8 cellular contexts compared by ENCODE assay signal in the genomic region with DNA sequence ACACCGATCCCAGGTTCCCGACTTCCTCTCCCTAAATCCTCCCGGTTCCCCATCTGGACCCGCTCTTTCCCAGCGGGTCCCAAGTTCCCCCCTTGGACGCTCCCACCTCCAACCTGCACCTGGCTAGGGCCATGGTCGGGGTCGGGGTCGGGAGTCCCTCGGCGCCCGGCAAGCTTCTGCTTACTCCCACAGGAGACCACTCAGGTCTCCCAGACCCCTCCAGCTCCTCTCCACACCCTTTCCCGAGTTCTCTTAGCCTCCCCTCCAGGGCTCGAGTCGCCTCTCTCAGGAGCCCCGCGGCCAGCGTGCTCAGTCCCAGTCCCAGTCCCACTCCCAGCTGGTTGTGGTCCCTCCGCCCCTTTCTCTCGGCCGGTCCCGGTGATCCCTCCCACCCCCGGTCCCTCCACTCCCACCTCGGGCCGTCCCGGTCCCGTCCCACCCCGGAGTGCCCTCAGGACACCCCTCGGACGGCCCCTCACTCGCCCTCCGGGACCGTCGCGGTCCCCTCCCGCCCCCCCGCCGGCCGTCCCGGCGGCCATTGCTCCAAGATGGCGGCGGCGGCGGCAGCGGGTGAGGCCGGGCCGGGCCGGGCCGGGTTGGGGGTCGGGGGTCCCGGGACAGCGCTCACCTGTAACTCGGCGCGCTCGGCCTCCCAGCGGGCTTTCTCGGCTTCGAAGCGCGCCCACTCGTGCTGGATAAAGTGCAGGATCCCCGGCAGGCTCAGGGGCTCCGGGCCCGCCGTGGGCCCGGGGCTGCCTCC. TPM values are rescaled to one million over a fixed set of nuclear protein-coding genes. Genes with fewer than 3 reads are reported as not detected.
DNase-seq lines count a peak whose midpoint lies in the region; ATAC-seq and TF ChIP-seq lines count a peak whose summit lies in the region.

A gene with protein sequence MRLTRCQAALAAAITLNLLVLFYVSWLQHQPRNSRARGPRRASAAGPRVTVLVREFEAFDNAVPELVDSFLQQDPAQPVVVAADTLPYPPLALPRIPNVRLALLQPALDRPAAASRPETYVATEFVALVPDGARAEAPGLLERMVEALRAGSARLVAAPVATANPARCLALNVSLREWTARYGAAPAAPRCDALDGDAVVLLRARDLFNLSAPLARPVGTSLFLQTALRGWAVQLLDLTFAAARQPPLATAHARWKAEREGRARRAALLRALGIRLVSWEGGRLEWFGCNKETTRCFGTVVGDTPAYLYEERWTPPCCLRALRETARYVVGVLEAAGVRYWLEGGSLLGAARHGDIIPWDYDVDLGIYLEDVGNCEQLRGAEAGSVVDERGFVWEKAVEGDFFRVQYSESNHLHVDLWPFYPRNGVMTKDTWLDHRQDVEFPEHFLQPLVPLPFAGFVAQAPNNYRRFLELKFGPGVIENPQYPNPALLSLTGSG (plus strand): TSS at position 537 of the 760 bp plus-strand sequence. CDS start 9,394 bp downstream, outside the sequence.

- peak within 1 kb of the TSS; percentile 84 for H3K27ac Mint-ChIP-seq in activated naive CD4-positive, alpha-beta T cell treated with anti-CD3 and anti-CD28 coated beads for 36 hours
- peak within 1 kb of the TSS; percentile 96 for H3K27ac Mint-ChIP-seq in progenitor cell of endocrine pancreas

- no peaks in the 10 kb centered on the region for H3K9me3 Mint-ChIP-seq in activated naive CD4-positive, alpha-beta T cell treated with anti-CD3 and anti-CD28 coated beads for 36 hours
- H3K9me3 Mint-ChIP-seq in progenitor cell of endocrine pancreas (ENCODE audit: low read depth), result no peaks in the 10 kb centered on the region

- H4K20me1 ChIP-seq in MM.1S (ENCODE audit: insufficient read depth, low read length), result peaks cover 26% of the 10 kb centered on the region

- H3K4me3 Mint-ChIP-seq in activated naive CD4-positive, alpha-beta T cell treated with anti-CD3 and anti-CD28 coated beads for 36 hours, result peak within 1 kb of the TSS; percentile 95
- peak within 1 kb of the TSS; percentile 97 for H3K4me3 Mint-ChIP-seq in progenitor cell of endocrine pancreas (ENCODE audit: low read depth)

- CTCF ChIA-PET in AG04449 (lab: Yijun Ruan, JAX), result interaction anchor here (1.1 to 9.4 kb wide), 7 partner anchors 9 to 131 kb away, joined by 3 to 138 read pairs (median 5); no protein-coding TSS in a partner anchor
- CTCF ChIA-PET in activated naive CD4-positive, alpha-beta T cell treated with anti-CD3 and anti-CD28 coated beads for 36 hours (lab: Charles Lee), result interaction anchor here (1.9 kb wide), 1 partner anchor 11 kb away, joined by 7 read pairs; no protein-coding TSS in a partner anchor

- H3K36me3 Mint-ChIP-seq in activated naive CD4-positive, alpha-beta T cell treated with anti-CD3 and anti-CD28 coated beads for 36 hours (ENCODE audit: low read depth), result peaks cover 3% of the 10 kb centered on the region
- peaks cover 5% of the 10 kb centered on the region for H3K36me3 Mint-ChIP-seq in progenitor cell of endocrine pancreas (ENCODE audit: insufficient read depth)

- H3K9me2 ChIP-seq in MM.1S (replicated peaks; ENCODE audit: insufficient read depth, low read length), result no peaks in the 10 kb centered on the region

- peak within 1 kb of the TSS; percentile 96 for H3K4me2 ChIP-seq in MM.1S (ENCODE audit: low read depth, low read length)

- intact Hi-C loops in activated naive CD4-positive, alpha-beta T cell treated with anti-CD3 and anti-CD28 coated beads for 36 hours (cut with micrococcal nuclease), result no loop called here
- intact Hi-C loops in cardiac septum (cut with DNase I), result loop anchor here (5.0 kb wide), 1 partner anchor 247 kb away; no protein-coding TSS in a partner anchor

- peak within 1 kb of the TSS; percentile 91 for H3K4me3 ChIP-seq in AG04449 (ENCODE audit: low read depth, low read length)
- peak within 1 kb of the TSS; percentile 97 for H3K4me3 ChIP-seq in MM.1S (ENCODE audit: low read length)

- no peaks in the 10 kb centered on the region for H3K27me3 ChIP-seq in MM.1S (replicated peaks; ENCODE audit: insufficient read depth, low read length)

- H3K9ac ChIP-seq in MM.1S (ENCODE audit: low read length), result peak within 1 kb of the TSS; percentile 97

- H3K27ac ChIP-seq in MM.1S (ENCODE audit: low read length), result peak within 1 kb of the TSS; percentile 56; the same call in 1 of the 2 replicates

- POLR2A ChIA-PET in AG04449 (lab: Yijun Ruan, JAX), result interaction anchor here (1.6 kb wide), 1 partner anchor 15 kb away, joined by 3 read pairs; no protein-coding TSS in a partner anchor

- ATAC-seq in GM19397 (IDR thresholded peaks at IDR 0.05; ENCODE audit: unreplicated experiment) (peak; percentile 55), HG03469 (IDR thresholded peaks at IDR 0.05; ENCODE audit: unreplicated experiment) (no peak)

- H3K27me3 Mint-ChIP-seq in activated naive CD4-positive, alpha-beta T cell treated with anti-CD3 and anti-CD28 coated beads for 36 hours (ENCODE audit: low read depth), result no peaks in the 10 kb centered on the region
- H3K27me3 Mint-ChIP-seq in progenitor cell of endocrine pancreas, result no peaks in the 10 kb centered on the region

- TF ChIP-seq CTCF in AG04449 (IDR thresholded peaks at IDR 0.05; ENCODE audit: insufficient read depth, low read length, missing control alignments) (no peak), MM.1S (IDR thresholded peaks at IDR 0.05; ENCODE audit: low read length) (no peak), progenitor cell of endocrine pancreas (IDR thresholded peaks at IDR 0.05; ENCODE audit: unreplicated experiment) (no peak)

- peaks cover 46% of the 10 kb centered on the region for H3K4me1 Mint-ChIP-seq in activated naive CD4-positive, alpha-beta T cell treated with anti-CD3 and anti-CD28 coated beads for 36 hours (ENCODE audit: low read depth)
- H3K4me1 Mint-ChIP-seq in progenitor cell of endocrine pancreas (ENCODE audit: low read depth), result peaks cover 14% of the 10 kb centered on the region

- no peak for DNase-seq in AG04449 (ENCODE audit: low read depth, low spot score)
- no peak for DNase-seq in MM.1S
- DNase-seq in activated naive CD4-positive, alpha-beta T cell treated with anti-CD3 and anti-CD28 coated beads for 36 hours, result no peak
- DNase-seq in cardiac septum (ENCODE audit: low spot score), result no peak
- DNase-seq in progenitor cell of endocrine pancreas (ENCODE audit: low spot score, unreplicated experiment), result no peak
- DNase-seq in NCI-H2081 treated with DMSO at 0.1 percent for 48 hours (lab: John Stamatoyannopoulos, UW), result no peak

- peak within 1 kb of the TSS; percentile 92 for H2AFZ ChIP-seq in MM.1S (ENCODE audit: low read length)

- H3K36me3 ChIP-seq in MM.1S (replicated peaks; ENCODE audit: insufficient read depth, low read length), result no peaks in the 10 kb centered on the region

- H3K4me1 ChIP-seq in MM.1S (ENCODE audit: low read length), result peaks cover 14% of the 10 kb centered on the region

- peaks cover 62% of the 10 kb centered on the region for H3K79me2 ChIP-seq in MM.1S (ENCODE audit: low read length)

- H3F3A ChIP-seq in MM.1S (ENCODE audit: insufficient read depth, low read length), result no peaks in the 10 kb centered on the region

- H3K9me3 ChIP-seq in MM.1S (replicated peaks; ENCODE audit: insufficient read depth, low read length), result no peaks in the 10 kb centered on the region

RNA-seq across cellular contexts. Expression of the gene that starts here (rescaled TPM):
- 1 to 10 TPM; 8.8 to 9.0 TPM for total RNA-seq in activated naive CD4-positive, alpha-beta T cell treated with anti-CD3 and anti-CD28 coated beads for 36 hours
- total RNA-seq in cardiac septum, result 24.2 TPM
- total RNA-seq in progenitor cell of endocrine pancreas, result 42.9 and 44.1 TPM in 2 replicates
